8 cellular contexts compared by ENCODE assay signal in the genomic region with DNA sequence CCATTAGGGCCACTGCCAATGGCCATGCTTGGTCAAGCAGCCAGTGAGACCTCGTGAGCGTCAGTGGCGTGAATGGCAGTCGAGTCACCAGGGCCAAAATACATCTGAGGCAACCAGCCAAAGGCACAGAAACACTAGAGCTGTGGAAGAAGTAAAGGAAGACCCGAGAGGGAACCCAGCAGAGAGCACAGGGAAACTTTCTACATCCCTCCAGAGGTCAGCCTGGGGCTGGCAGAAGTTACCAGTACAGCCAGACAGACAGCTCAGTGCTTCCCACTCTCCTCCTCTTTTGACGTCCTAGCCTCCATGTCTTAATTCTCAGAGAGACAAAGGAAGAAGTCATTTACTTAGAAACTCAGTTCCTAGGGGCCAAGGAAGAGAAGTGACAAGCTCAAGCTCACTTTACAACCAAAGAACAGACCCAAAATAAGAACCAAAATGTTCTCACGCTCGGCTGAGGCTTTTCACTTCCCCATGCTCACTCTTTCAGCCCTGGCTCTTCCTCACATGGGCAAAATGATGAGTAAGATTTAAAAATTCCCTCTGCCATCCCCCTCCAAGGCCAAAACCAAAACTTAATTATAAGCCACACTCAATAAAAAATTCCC. TPM values are rescaled to one million over a fixed set of nuclear protein-coding genes. Genes with fewer than 3 reads are reported as not detected.
DNase-seq lines count a peak whose midpoint lies in the region; ATAC-seq, FAIRE-seq and TF ChIP-seq lines count a peak whose summit lies in the region.

No MANE protein-coding gene starts in this region.

- FAIRE-seq in RCC 7860 (lab: Jason Lieb, UNC): peak; percentile 74

- peaks cover 9% of the 10 kb centered on the region for H3K27me3 Mint-ChIP-seq in nephron progenitor cell (ENCODE audit: low read depth, poor library complexity)
- peaks cover 7% of the 10 kb centered on the region for H3K27me3 Mint-ChIP-seq in CD8-positive, alpha-beta T cell (ENCODE audit: low read depth)

- H3K4me1 ChIP-seq in CD8-positive, alpha-beta T cell (ENCODE audit: insufficient read depth, low read length): no peaks in the 10 kb centered on the region

- no peaks in the 10 kb centered on the region for H3K36me3 ChIP-seq in CD8-positive, alpha-beta T cell (ENCODE audit: insufficient read depth, low read length)

- H3K9me3 ChIP-seq in CD8-positive, alpha-beta T cell (ENCODE audit: low read length): no peaks in the 10 kb centered on the region

- POLR2A ChIA-PET in CD8-positive, alpha-beta T cell (lab: Charles Lee): no interaction called here

- peak; percentile 80 for ATAC-seq in GM18858 (IDR thresholded peaks at IDR 0.05; ENCODE audit: unreplicated experiment)
- ATAC-seq in HG02884 (IDR thresholded peaks at IDR 0.05; ENCODE audit: unreplicated experiment): peak; percentile 77
- ATAC-seq in CD8-positive, alpha-beta T cell: no peak

- H3K4me3 Mint-ChIP-seq in nephron progenitor cell: no peak overlapping the region
- H3K4me3 Mint-ChIP-seq in CD8-positive, alpha-beta T cell: no peak overlapping the region

- DNase-seq in RCC 7860 (ENCODE audit: low spot score) (peak; percentile 62), medulla oblongata (ENCODE audit: extremely low spot score) (peak; percentile 89), nephron progenitor cell (no peak), iPS-NIHi11 (ENCODE audit: low spot score) (no peak), NCI-H2171 treated with DMSO at 0.1 percent for 48 hours (lab: John Stamatoyannopoulos, UW) (no peak)
- no peak for DNase-seq in CD8-positive, alpha-beta T cell

- no peaks in the 10 kb centered on the region for H3K9me3 Mint-ChIP-seq in nephron progenitor cell
- H3K9me3 Mint-ChIP-seq in CD8-positive, alpha-beta T cell: no peaks in the 10 kb centered on the region

- peaks cover 68% of the 10 kb centered on the region for H3K4me1 Mint-ChIP-seq in nephron progenitor cell
- H3K4me1 Mint-ChIP-seq in CD8-positive, alpha-beta T cell (ENCODE audit: low read depth): peaks cover 6% of the 10 kb centered on the region

- no peaks in the 10 kb centered on the region for H3K36me3 Mint-ChIP-seq in nephron progenitor cell (ENCODE audit: low read depth)
- no peaks in the 10 kb centered on the region for H3K36me3 Mint-ChIP-seq in CD8-positive, alpha-beta T cell

- intact Hi-C loops in CD8-positive, alpha-beta T cell (cut with DNase I, micrococcal nuclease): no loop called here

- no peak overlapping the region for H3K4me3 ChIP-seq in CD8-positive, alpha-beta T cell (ENCODE audit: low read depth, low read length)

- no peak for TF ChIP-seq CTCF in nephron progenitor cell (IDR thresholded peaks at IDR 0.05)
- no peak for TF ChIP-seq CTCF in CD8-positive, alpha-beta T cell (IDR thresholded peaks at IDR 0.05)

- H3K27ac Mint-ChIP-seq in nephron progenitor cell: no peak overlapping the region
- H3K27ac Mint-ChIP-seq in CD8-positive, alpha-beta T cell: no peak overlapping the region

- CTCF ChIA-PET in CD8-positive, alpha-beta T cell (lab: Charles Lee): no interaction called here

- no peak overlapping the region for H3K27ac ChIP-seq in CD8-positive, alpha-beta T cell (ENCODE audit: low read depth, low read length)

- H3K27me3 ChIP-seq in CD8-positive, alpha-beta T cell (ENCODE audit: insufficient read depth, low read length): no peaks in the 10 kb centered on the region

RNA-seq across cellular contexts. Expression of a gene that starts 8.7 kb away (rescaled TPM):
- 1 to 10 TPM; 2.0 to 2.6 TPM for total RNA-seq in CD8-positive, alpha-beta T cell

Comparison
In these comparisons a context has a peak if more than half of its experiments do, and no peak if none do; other contexts are left out.
1. DNase-seq: peak in RCC 7860 (single experiment) and medulla oblongata (single experiment); none in nephron progenitor cell (single experiment), iPS-NIHi11 (single experiment), NCI-H2171 treated with DMSO at 0.1 percent for 48 hours (single experiment) and CD8-positive, alpha-beta T cell (0 of 7).